In the genomic region with DNA sequence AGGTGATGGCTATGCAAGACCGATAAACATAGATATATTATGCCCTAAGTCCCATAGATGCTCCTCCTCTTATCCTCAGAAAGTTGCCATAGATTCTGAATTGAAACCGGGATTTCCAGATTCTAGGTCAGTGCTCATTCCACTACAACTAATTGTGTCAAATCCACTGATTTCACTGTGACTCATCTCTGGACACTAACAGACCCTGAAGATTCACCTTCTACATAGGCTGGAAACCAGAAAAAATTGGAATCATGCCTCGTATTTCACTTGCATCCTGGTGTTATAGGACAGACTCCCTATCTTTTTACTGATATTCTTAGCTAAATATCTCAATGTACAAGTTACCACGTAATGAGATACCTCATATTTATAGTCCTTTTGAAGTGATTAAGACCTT, we compare ENCODE assay signal across 34 cellular contexts. TPM values are rescaled to one million over a fixed set of nuclear protein-coding genes. Genes with fewer than 3 reads are reported as not detected.
"Had no signal": no experiment of that assay in that cellular context is flagged by ENCODE, and none has a peak within 500 bp of the region (broad histone marks: within the 10 kb centered on the region; RNA-seq: fewer than 3 reads in every experiment).

No MANE protein-coding gene starts in this region.

- H3K27me3 Mint-ChIP-seq: memory B cell; stimulated activated naive CD8-positive, alpha-beta T cell treated with anti-CD3 and anti-CD28 coated beads, Interleukin-15, amount 100 ng/mL, for 72 hours had no signal

- H3K4me3 ChIP-seq: coronary artery, esophagus squamous epithelium, gastrocnemius medialis, heart left ventricle, hepatocyte, left ventricle myocardium inferior, lower lobe of right lung, neural progenitor cell, prostate gland, right atrium auricular region, smooth muscle cell, suprapubic skin, transverse colon, vagina had no signal

- H3K36me3 ChIP-seq: esophagus squamous epithelium, gastrocnemius medialis, heart left ventricle, left ventricle myocardium inferior, lower lobe of right lung, neural progenitor cell, prostate gland, right atrium auricular region, suprapubic skin, transverse colon, vagina had no signal

- H3K27me3 ChIP-seq: esophagus squamous epithelium, gastrocnemius medialis, heart left ventricle, hepatocyte, neural progenitor cell, right atrium auricular region, suprapubic skin, transverse colon, vagina had no signal

- H3K4me1 Mint-ChIP-seq: memory B cell; naive thymus-derived CD4-positive, alpha-beta T cell; nephron; neural progenitor cell; stimulated activated naive CD8-positive, alpha-beta T cell treated with anti-CD3 and anti-CD28 coated beads, Interleukin-15, amount 100 ng/mL, for 72 hours had no signal

- H3K27ac Mint-ChIP-seq: memory B cell; naive thymus-derived CD4-positive, alpha-beta T cell; nephron; neural progenitor cell; stimulated activated naive CD8-positive, alpha-beta T cell treated with anti-CD3 and anti-CD28 coated beads, Interleukin-15, amount 100 ng/mL, for 72 hours had no signal

- H3K9ac ChIP-seq: neural progenitor cell, parathyroid adenoma had no signal

- H3K4me3 Mint-ChIP-seq: memory B cell; naive thymus-derived CD4-positive, alpha-beta T cell; nephron; neural progenitor cell; stimulated activated naive CD8-positive, alpha-beta T cell treated with anti-CD3 and anti-CD28 coated beads, Interleukin-15, amount 100 ng/mL, for 72 hours had no signal

- H3K9me3 ChIP-seq: esophagus squamous epithelium, gastrocnemius medialis, lower lobe of right lung, prostate gland, right atrium auricular region, suprapubic skin, transverse colon, vagina had no signal

- ATAC-seq: gastrocnemius medialis; heart left ventricle; left cardiac atrium; lower lobe of right lung; naive thymus-derived CD4-positive, alpha-beta T cell; sciatic nerve; stimulated activated naive CD8-positive, alpha-beta T cell treated with anti-CD3 and anti-CD28 coated beads, Interleukin-15, amount 100 ng/mL, for 72 hours had no signal

- H3K36me3 Mint-ChIP-seq: neural progenitor cell had no signal

- H2AFZ ChIP-seq: hepatocyte, neural progenitor cell, parathyroid adenoma had no signal

- H3K4me2 ChIP-seq: hepatocyte, neural progenitor cell, smooth muscle cell had no signal

- DNase-seq: dermis blood vessel endothelial cell; effector memory CD4-positive, alpha-beta T cell; erythroblast; esophagus squamous epithelium; gastrocnemius medialis; heart left ventricle; kidney; left cardiac atrium; left ventricle myocardium inferior; lower lobe of right lung; midbrain; naive thymus-derived CD4-positive, alpha-beta T cell; stimulated activated CD4-positive, alpha-beta T cell treated with anti-CD3 and anti-CD28 coated beads, Interleukin-12 subunit alpha, Interleukin-12 subunit beta, amount 100 ng/mL, for 4 hours; stimulated activated CD4-positive, alpha-beta T cell treated with anti-CD3 and anti-CD28 coated beads, Interleukin-1b, Interleukin-23, amount 100 ng/mL, for 48 hours; stimulated activated CD4-positive, alpha-beta T cell treated with anti-CD3 and anti-CD28 coated beads, Interleukin-4, amount 100 ng/mL, for 1 hour; stimulated activated CD8-positive, alpha-beta memory T cell treated with anti-CD3 and anti-CD28 coated beads, Interleukin-4, amount 100 ng/mL, for 48 hours; stimulated activated naive CD4-positive, alpha-beta T cell; stimulated activated naive CD8-positive, alpha-beta T cell treated with anti-CD3 and anti-CD28 coated beads, Interleukin-15, amount 100 ng/mL, for 72 hours; transverse colon had no signal

- H3K9me3 Mint-ChIP-seq: nephron had no signal

- H3K4me1 ChIP-seq: esophagus squamous epithelium, gastrocnemius medialis, heart left ventricle, left ventricle myocardium inferior, lower lobe of right lung, neural progenitor cell, parathyroid adenoma, prostate gland, right atrium auricular region, suprapubic skin, transverse colon, vagina had no signal

- H3K79me2 ChIP-seq: hepatocyte, parathyroid adenoma had no signal

- H3K27ac ChIP-seq: coronary artery, esophagus squamous epithelium, gastrocnemius medialis, heart left ventricle, hepatocyte, left ventricle myocardium inferior, lower lobe of right lung, neural progenitor cell, parathyroid adenoma, prostate gland, right atrium auricular region, suprapubic skin, transverse colon, vagina had no signal

RNA-seq across cellular contexts. Expression of gene CLNK, which starts 36.8 kb away (rescaled TPM):
- total RNA-seq: dermis blood vessel endothelial cell, endothelial cell of umbilical vein, fibroblast of villous mesenchyme, gastrocnemius medialis, hepatocyte, left cardiac atrium, left ventricle myocardium inferior, osteoblast, prostate gland, right atrium auricular region, sciatic nerve, smooth muscle cell, vagina had no signal
- polyA plus RNA-seq: endothelial cell of umbilical vein; hepatocyte; naive thymus-derived CD4-positive, alpha-beta T cell; smooth muscle cell had no signal
